In genomic region chr11:67391304-67392181, GRCh38 we compare ENCODE assay signal across 1 cellular context.
TF ChIP-seq lines count a peak whose summit lies in the region.

Gene RAD9A (plus strand): TSS chr11:67391986. CDS start chr11:67392045, 59 bp downstream.

TF ChIP-seq in HepG2, 621 proteins besides CTCF, POLR2A, EP300 and RAD21 (continued from another document and continues in another):
- TF ChIP-seq, protein P1, sequence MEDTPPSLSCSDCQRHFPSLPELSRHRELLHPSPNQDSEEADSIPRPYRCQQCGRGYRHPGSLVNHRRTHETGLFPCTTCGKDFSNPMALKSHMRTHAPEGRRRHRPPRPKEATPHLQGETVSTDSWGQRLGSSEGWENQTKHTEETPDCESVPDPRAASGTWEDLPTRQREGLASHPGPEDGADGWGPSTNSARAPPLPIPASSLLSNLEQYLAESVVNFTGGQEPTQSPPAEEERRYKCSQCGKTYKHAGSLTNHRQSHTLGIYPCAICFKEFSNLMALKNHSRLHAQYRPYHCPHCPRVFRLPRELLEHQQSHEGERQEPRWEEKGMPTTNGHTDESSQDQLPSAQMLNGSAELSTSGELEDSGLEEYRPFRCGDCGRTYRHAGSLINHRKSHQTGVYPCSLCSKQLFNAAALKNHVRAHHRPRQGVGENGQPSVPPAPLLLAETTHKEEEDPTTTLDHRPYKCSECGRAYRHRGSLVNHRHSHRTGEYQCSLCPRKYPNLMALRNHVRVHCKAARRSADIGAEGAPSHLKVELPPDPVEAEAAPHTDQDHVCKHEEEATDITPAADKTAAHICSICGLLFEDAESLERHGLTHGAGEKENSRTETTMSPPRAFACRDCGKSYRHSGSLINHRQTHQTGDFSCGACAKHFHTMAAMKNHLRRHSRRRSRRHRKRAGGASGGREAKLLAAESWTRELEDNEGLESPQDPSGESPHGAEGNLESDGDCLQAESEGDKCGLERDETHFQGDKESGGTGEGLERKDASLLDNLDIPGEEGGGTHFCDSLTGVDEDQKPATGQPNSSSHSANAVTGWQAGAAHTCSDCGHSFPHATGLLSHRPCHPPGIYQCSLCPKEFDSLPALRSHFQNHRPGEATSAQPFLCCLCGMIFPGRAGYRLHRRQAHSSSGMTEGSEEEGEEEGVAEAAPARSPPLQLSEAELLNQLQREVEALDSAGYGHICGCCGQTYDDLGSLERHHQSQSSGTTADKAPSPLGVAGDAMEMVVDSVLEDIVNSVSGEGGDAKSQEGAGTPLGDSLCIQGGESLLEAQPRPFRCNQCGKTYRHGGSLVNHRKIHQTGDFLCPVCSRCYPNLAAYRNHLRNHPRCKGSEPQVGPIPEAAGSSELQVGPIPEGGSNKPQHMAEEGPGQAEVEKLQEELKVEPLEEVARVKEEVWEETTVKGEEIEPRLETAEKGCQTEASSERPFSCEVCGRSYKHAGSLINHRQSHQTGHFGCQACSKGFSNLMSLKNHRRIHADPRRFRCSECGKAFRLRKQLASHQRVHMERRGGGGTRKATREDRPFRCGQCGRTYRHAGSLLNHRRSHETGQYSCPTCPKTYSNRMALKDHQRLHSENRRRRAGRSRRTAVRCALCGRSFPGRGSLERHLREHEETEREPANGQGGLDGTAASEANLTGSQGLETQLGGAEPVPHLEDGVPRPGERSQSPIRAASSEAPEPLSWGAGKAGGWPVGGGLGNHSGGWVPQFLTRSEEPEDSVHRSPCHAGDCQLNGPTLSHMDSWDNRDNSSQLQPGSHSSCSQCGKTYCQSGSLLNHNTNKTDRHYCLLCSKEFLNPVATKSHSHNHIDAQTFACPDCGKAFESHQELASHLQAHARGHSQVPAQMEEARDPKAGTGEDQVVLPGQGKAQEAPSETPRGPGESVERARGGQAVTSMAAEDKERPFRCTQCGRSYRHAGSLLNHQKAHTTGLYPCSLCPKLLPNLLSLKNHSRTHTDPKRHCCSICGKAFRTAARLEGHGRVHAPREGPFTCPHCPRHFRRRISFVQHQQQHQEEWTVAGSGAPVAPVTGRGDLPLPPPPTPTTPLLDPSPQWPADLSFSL (CRISPR knock-in tag; IDR thresholded peaks at IDR 0.05) = no peak
- TF ChIP-seq ZNF446 (CRISPR knock-in tag; IDR thresholded peaks at IDR 0.05) (peak; percentile 97), RFXANK (CRISPR knock-in tag; IDR thresholded peaks at IDR 0.05) (no peak), PITX1 (CRISPR knock-in tag; IDR thresholded peaks at IDR 0.05) (peak; percentile 32; the same call in 1 of the 2 replicates), KLF13 (CRISPR knock-in tag; IDR thresholded peaks at IDR 0.05) (no peak), ZBTB3 (CRISPR knock-in tag; IDR thresholded peaks at IDR 0.05; ENCODE audit: borderline replicate concordance, low read depth) (no peak), SIX1 (CRISPR knock-in tag; IDR thresholded peaks at IDR 0.05; ENCODE audit: borderline replicate concordance) (no peak), ZNF780A (CRISPR knock-in tag; IDR thresholded peaks at IDR 0.05) (peak; percentile 51; the same call in 1 of the 2 replicates), DPF2 (CRISPR knock-in tag; IDR thresholded peaks at IDR 0.05; ENCODE audit: borderline replicate concordance, low read depth) (no peak), SRSF9 (IDR thresholded peaks at IDR 0.05; ENCODE audit: borderline replicate concordance, insufficient read depth, low read depth, low read length, poor library complexity, severe bottlenecking) (no peak), NCOA5 (CRISPR knock-in tag; IDR thresholded peaks at IDR 0.05) (no peak), DR1 (CRISPR knock-in tag; IDR thresholded peaks at IDR 0.05) (peak; percentile 84), KLF9 (CRISPR knock-in tag; IDR thresholded peaks at IDR 0.05; ENCODE audit: low read depth) (peak; percentile 90; the same call in 1 of the 2 replicates)
- TF ChIP-seq, protein P2, sequence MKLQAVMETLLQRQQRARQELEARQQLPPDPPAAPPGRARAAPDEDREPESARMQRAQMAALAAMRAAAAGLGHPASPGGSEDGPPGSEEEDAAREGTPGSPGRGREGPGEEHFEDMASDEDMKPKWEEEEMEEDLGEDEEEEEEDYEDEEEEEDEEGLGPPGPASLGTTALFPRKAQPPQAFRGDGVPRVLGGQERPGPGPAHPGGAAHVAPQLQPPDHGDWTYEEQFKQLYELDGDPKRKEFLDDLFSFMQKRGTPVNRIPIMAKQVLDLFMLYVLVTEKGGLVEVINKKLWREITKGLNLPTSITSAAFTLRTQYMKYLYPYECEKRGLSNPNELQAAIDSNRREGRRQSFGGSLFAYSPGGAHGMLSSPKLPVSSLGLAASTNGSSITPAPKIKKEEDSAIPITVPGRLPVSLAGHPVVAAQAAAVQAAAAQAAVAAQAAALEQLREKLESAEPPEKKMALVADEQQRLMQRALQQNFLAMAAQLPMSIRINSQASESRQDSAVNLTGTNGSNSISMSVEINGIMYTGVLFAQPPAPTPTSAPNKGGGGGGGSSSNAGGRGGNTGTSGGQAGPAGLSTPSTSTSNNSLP (IDR thresholded peaks at IDR 0.05; ENCODE audit: low read depth, low read length) = no peak
- TF ChIP-seq, protein P3, sequence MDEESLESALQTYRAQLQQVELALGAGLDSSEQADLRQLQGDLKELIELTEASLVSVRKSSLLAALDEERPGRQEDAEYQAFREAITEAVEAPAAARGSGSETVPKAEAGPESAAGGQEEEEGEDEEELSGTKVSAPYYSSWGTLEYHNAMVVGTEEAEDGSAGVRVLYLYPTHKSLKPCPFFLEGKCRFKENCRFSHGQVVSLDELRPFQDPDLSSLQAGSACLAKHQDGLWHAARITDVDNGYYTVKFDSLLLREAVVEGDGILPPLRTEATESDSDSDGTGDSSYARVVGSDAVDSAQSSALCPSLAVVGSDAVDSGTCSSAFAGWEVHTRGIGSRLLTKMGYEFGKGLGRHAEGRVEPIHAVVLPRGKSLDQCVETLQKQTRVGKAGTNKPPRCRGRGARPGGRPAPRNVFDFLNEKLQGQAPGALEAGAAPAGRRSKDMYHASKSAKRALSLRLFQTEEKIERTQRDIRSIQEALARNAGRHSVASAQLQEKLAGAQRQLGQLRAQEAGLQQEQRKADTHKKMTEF (CRISPR knock-in tag; IDR thresholded peaks at IDR 0.05) = peak; percentile 90
- TF ChIP-seq, protein P4, sequence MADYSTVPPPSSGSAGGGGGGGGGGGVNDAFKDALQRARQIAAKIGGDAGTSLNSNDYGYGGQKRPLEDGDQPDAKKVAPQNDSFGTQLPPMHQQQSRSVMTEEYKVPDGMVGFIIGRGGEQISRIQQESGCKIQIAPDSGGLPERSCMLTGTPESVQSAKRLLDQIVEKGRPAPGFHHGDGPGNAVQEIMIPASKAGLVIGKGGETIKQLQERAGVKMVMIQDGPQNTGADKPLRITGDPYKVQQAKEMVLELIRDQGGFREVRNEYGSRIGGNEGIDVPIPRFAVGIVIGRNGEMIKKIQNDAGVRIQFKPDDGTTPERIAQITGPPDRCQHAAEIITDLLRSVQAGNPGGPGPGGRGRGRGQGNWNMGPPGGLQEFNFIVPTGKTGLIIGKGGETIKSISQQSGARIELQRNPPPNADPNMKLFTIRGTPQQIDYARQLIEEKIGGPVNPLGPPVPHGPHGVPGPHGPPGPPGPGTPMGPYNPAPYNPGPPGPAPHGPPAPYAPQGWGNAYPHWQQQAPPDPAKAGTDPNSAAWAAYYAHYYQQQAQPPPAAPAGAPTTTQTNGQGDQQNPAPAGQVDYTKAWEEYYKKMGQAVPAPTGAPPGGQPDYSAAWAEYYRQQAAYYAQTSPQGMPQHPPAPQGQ (CRISPR knock-in tag; IDR thresholded peaks at IDR 0.05; ENCODE audit: borderline replicate concordance) = no peak
- TF ChIP-seq, protein P5, sequence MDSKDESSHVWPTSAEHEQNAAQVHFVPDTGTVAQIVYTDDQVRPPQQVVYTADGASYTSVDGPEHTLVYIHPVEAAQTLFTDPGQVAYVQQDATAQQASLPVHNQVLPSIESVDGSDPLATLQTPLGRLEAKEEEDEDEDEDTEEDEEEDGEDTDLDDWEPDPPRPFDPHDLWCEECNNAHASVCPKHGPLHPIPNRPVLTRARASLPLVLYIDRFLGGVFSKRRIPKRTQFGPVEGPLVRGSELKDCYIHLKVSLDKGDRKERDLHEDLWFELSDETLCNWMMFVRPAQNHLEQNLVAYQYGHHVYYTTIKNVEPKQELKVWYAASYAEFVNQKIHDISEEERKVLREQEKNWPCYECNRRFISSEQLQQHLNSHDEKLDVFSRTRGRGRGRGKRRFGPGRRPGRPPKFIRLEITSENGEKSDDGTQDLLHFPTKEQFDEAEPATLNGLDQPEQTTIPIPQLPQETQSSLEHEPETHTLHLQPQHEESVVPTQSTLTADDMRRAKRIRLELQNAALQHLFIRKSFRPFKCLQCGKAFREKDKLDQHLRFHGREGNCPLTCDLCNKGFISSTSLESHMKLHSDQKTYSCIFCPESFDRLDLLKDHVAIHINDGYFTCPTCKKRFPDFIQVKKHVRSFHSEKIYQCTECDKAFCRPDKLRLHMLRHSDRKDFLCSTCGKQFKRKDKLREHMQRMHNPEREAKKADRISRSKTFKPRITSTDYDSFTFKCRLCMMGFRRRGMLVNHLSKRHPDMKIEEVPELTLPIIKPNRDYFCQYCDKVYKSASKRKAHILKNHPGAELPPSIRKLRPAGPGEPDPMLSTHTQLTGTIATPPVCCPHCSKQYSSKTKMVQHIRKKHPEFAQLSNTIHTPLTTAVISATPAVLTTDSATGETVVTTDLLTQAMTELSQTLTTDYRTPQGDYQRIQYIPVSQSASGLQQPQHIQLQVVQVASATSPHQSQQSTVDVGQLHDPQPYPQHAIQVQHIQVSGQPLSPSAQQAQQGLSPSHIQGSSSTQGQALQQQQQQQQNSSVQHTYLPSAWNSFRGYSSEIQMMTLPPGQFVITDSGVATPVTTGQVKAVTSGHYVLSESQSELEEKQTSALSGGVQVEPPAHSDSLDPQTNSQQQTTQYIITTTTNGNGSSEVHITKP (CRISPR knock-in tag; IDR thresholded peaks at IDR 0.05; ENCODE audit: low read depth) = no peak
- TF ChIP-seq, protein P6, sequence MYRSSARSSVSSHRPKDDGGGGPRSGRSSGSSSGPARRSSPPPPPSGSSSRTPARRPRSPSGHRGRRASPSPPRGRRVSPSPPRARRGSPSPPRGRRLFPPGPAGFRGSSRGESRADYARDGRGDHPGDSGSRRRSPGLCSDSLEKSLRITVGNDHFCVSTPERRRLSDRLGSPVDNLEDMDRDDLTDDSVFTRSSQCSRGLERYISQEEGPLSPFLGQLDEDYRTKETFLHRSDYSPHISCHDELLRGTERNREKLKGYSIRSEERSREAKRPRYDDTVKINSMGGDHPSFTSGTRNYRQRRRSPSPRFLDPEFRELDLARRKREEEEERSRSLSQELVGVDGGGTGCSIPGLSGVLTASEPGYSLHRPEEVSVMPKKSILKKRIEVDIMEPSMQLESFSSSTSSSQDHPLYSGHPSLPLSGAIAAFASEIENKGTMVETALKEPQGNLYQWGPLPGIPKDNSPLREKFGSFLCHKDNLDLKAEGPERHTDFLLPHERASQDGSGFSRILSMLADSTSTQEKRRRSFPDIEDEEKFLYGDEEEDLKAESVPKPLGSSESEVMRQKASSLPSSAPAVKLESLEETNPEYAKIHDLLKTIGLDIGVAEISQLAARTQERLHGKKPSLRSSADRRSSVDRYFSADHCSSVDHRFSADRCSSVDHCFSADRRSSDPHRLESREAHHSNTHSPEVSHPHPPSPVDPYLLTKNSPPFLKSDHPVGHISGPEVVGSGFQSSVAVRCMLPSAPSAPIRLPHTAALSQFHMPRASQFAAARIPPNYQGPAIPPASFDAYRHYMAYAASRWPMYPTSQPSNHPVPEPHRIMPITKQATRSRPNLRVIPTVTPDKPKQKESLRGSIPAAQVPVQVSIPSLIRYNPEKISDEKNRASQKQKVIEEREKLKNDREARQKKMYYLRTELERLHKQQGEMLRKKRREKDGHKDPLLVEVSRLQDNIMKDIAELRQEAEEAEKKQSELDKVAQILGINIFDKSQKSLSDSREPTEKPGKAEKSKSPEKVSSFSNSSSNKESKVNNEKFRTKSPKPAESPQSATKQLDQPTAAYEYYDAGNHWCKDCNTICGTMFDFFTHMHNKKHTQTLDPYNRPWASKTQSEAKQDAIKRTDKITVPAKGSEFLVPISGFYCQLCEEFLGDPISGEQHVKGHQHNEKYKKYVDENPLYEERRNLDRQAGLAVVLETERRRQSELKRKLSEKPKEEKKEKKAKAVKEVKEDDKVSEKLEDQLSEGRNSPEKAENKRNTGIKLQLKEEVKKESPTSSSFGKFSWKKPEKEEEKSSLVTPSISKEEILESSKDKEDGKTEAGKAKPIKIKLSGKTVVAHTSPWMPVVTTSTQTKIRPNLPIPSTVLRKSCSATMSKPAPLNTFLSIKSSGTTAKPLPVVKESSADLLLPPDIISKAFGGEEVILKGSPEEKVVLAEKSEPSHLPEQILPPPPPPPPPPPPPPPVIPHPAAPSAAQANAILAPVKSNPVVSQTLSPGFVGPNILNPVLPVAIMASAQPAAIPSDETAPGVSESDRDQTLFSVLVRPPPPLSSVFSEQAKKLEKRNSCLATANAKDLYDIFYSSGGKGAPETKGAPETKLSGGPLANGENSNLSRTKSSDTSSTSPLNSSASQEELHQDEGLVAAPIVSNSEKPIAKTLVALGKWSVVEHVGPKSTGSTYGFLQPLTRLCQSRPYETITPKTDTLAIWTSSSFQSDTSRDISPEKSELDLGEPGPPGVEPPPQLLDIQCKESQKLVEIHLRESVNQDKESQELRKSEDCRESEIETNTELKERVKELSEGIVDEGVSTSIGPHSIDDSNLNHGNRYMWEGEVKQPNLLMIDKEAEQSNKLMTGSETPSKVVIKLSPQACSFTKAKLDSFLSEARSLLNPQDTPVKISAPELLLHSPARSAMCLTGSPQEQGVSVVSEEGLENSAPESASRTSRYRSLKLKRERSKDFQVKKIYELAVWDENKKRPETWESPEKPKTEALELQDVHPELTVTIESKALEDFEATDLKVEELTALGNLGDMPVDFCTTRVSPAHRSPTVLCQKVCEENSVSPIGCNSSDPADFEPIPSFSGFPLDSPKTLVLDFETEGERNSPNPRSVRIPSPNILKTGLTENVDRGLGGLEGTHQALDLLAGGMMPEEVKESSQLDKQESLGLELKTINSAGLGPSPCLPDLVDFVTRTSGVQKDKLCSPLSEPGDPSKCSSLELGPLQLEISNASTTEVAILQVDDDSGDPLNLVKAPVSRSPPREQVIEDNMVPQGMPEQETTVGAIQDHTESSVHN (CRISPR knock-in tag; IDR thresholded peaks at IDR 0.05) = peak; percentile 94
- TF ChIP-seq, protein P7, sequence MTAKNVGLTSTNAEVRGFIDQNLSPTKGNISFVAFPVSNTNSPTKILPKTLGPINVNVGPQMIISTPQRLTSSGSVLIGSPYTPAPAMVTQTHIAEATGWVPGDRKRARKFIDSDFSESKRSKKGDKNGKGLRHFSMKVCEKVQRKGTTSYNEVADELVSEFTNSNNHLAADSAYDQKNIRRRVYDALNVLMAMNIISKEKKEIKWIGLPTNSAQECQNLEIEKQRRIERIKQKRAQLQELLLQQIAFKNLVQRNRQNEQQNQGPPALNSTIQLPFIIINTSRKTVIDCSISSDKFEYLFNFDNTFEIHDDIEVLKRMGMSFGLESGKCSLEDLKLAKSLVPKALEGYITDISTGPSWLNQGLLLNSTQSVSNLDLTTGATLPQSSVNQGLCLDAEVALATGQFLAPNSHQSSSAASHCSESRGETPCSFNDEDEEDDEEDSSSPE (CRISPR knock-in tag; IDR thresholded peaks at IDR 0.05) = peak; percentile 95
